In genomic region chr13:91292630-91293221, GRCh38 we compare ENCODE assay signal across 1 cellular context.
TF ChIP-seq lines count a peak whose summit lies in the region.

No MANE protein-coding gene starts in this region.

TF ChIP-seq in A549, 52 proteins besides CTCF, POLR2A, EP300 and RAD21 (continued from another document):
- peak; percentile 48 for TF ChIP-seq MAFK (IDR thresholded peaks at IDR 0.05; ENCODE audit: partially characterized antibody)
